ENCODE assay signal across 11 cellular contexts in genomic region chr13:31869582-31869981, GRCh38.
"Had no signal": no experiment of that assay in that cellular context is flagged by ENCODE, and none has a peak within 500 bp of the region (broad histone marks: within the 10 kb centered on the region; RNA-seq: fewer than 3 reads in every experiment).

No MANE protein-coding gene starts in this region.

- H3K27ac ChIP-seq: GM23248 had no signal

- FAIRE-seq: H1, H54 had no signal

- H3K4me3 ChIP-seq: GM23248, GM23338, HAP-1 had no signal

- DNase-seq: GM23248, GOT3, H7, H9, HCEC 1CT, HFFc6 had no signal

- H3K36me3 ChIP-seq: HAP-1 had no signal

- H3K9ac ChIP-seq: GM23248 had no signal

- H3K4me2 ChIP-seq: GM23338 had no signal

- H2AFZ ChIP-seq: GM23248, GM23338 had no signal

- H3K9me3 ChIP-seq: HAP-1 had no signal

- ATAC-seq: GM23338, HCT116 had no signal
